20 cellular contexts compared by ENCODE assay signal in the genomic region with DNA sequence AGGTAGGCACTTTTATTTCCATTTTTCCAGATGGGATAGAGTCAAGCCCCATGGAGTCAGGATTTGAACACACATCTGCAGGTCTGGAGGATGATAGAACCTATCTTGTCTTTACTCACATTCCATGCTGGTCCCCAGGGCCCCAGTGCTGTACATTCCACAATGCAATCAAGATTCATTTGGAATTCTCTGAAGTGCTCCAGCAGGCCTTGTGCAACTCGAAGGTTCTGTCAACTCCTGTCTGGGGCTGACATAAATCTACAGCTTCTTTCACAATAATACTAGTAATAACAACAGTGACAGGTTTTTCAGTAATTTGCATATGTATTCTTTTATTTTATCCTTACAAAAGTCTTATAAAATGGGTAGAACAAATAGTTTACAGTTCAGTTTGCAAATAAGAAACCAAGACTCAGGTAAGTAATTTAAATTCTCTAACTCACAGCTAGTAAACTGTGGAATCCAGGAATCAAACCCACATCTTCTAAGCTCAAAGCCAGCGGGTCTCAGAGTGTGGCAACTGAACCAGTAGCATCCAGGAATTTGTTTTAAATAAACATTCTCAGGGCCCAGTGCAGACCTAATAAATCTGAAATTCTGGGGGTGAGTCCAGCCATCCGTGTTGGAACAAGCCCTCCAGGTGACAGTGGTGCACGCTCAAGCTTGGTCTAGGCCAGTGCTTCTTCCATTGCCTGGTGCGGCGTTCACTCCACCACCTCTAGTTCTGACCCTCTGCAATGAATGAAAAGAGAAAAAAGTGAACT.
DNase-seq lines count a peak whose midpoint lies in the region; ATAC-seq and TF ChIP-seq lines count a peak whose summit lies in the region.
"Had no signal": no experiment of that assay in that cellular context is flagged by ENCODE, and none has a peak within 500 bp of the region (broad histone marks: within the 10 kb centered on the region; RNA-seq: fewer than 3 reads in every experiment).

No MANE protein-coding gene starts in this region.

- intact Hi-C loops in mammary epithelial cell (cut with micrococcal nuclease) (loop anchor here (1.0 kb wide), 1 partner anchor 137 kb away; the partner anchor contains the start of gene TNFAIP3), left lung (cut with DNase I) (no loop called here)

- no peak overlapping the region for H3K9ac ChIP-seq in mammary epithelial cell (ENCODE audit: insufficient read depth, low read length)

- H3K27ac Mint-ChIP-seq in HFFc6: no peak overlapping the region
- H3K27ac Mint-ChIP-seq: activated naive CD4-positive, alpha-beta T cell treated with anti-CD3 and anti-CD28 coated beads, Interleukin-2, amount 10 ng/mL, durations not matched to agents 7 days and 5 days; GM23338; naive thymus-derived CD8-positive, alpha-beta T cell; progenitor cell of endocrine pancreas; stimulated activated naive CD8-positive, alpha-beta T cell treated with anti-CD3 and anti-CD28 coated beads, Interleukin-15, Interleukin-2, amounts not matched to agents 100 ng/mL and 50 ng/mL, for 24 hours had no signal

- H3K9me3 Mint-ChIP-seq in HFFc6: no peaks in the 10 kb centered on the region
- H3K9me3 Mint-ChIP-seq: activated naive CD4-positive, alpha-beta T cell treated with anti-CD3 and anti-CD28 coated beads, Interleukin-2, amount 10 ng/mL, durations not matched to agents 7 days and 5 days; GM23338; naive thymus-derived CD8-positive, alpha-beta T cell; stimulated activated naive CD8-positive, alpha-beta T cell treated with anti-CD3 and anti-CD28 coated beads, Interleukin-15, Interleukin-2, amounts not matched to agents 100 ng/mL and 50 ng/mL, for 24 hours had no signal

- H2AFZ ChIP-seq in ACC112 (ENCODE audit: low read length, unreplicated experiment): no peak overlapping the region
- no peak overlapping the region for H2AFZ ChIP-seq in mammary epithelial cell (ENCODE audit: low read depth, low read length)
- H2AFZ ChIP-seq: GM23338 had no signal

- H3K9me3 ChIP-seq in mammary epithelial cell (replicated peaks; ENCODE audit: insufficient read depth, low read length) (no peaks in the 10 kb centered on the region), left lung (no peaks in the 10 kb centered on the region)
- H3K9me3 ChIP-seq: SJSA1, uterus had no signal

- H3K27ac ChIP-seq in ACC112 (ENCODE audit: low read depth, low read length) (peak overlapping the region; percentile 97), mammary epithelial cell (ENCODE audit: insufficient read depth, low read depth, low read length) (peak overlapping the region; percentile 91), left lung (no peak overlapping the region)
- H3K27ac ChIP-seq: uterus had no signal

- no peaks in the 10 kb centered on the region; the same call in 1 of the 2 replicates for H3K27me3 Mint-ChIP-seq in HFFc6 (ENCODE audit: insufficient read depth)

- DNase-seq in HFFc6 (peak; percentile 28), mammary epithelial cell (no peak), left lung (no peak), ecto neural progenitor cell (ENCODE audit: low spot score) (no peak), ACHN (no peak)
- DNase-seq: activated CD4-positive, alpha-beta T cell treated with anti-CD3 and anti-CD28 coated beads, Interleukin-2, amount 50 U/mL, for 1 hour; activated naive CD4-positive, alpha-beta T cell treated with anti-CD3 and anti-CD28 coated beads, Interleukin-2, amount 10 ng/mL, durations not matched to agents 7 days and 5 days; effector CD8-positive, alpha-beta T cell; Kasumi-1; naive thymus-derived CD8-positive, alpha-beta T cell; NCI-H146; T1000; uterus had no signal

- no peaks in the 10 kb centered on the region for H3K36me3 Mint-ChIP-seq in HFFc6 (ENCODE audit: low read depth)
- H3K36me3 Mint-ChIP-seq: activated naive CD4-positive, alpha-beta T cell treated with anti-CD3 and anti-CD28 coated beads, Interleukin-2, amount 10 ng/mL, durations not matched to agents 7 days and 5 days; naive thymus-derived CD8-positive, alpha-beta T cell had no signal

- in situ Hi-C loops in mammary epithelial cell (cut with MboI; ENCODE audit: low sequenced_read_pairs in 2 of 2): no loop called here
- in situ Hi-C loops in ACHN (cut with HindIII; ENCODE audit: low pct_ligation_motif_present, low pct_unique_long_range_greater_than_20kb, low sequenced_read_pairs): no loop called here

- 84% methylated on average over 4 of the region's 6 CpGs for WGBS in mammary epithelial cell (ENCODE audit: low coverage, missing lambda C conversion rate)

- CTCF ChIA-PET in mammary epithelial cell (lab: Charles Lee; ENCODE audit: low non-redundant PET): no interaction called here

- H3K79me2 ChIP-seq in ACC112 (ENCODE audit: control insufficient read depth, insufficient read depth, low read length, unreplicated experiment) (no peaks in the 10 kb centered on the region), mammary epithelial cell (ENCODE audit: insufficient read depth, low read length) (no peaks in the 10 kb centered on the region)

- peak overlapping the region; percentile 57 for H3K4me2 ChIP-seq in mammary epithelial cell (ENCODE audit: insufficient read depth, low read depth, low read length)
- H3K4me2 ChIP-seq: GM23338 had no signal

- H3K4me1 ChIP-seq in ACC112 (ENCODE audit: control insufficient read depth, insufficient read depth, low read length, unreplicated experiment) (peaks cover 70% of the 10 kb centered on the region), mammary epithelial cell (ENCODE audit: insufficient read depth, low read length) (peaks cover 45% of the 10 kb centered on the region), left lung (peaks cover 0 to 70% of the 10 kb centered on the region in 2 donors)
- H3K4me1 ChIP-seq: uterus had no signal

- H3K4me3 ChIP-seq in ACC112 (ENCODE audit: low read depth, low read length) (peak overlapping the region; percentile 49; the same call in 1 of the 2 replicates), mammary epithelial cell (replicated peaks in 1 of 3; ENCODE audit: insufficient read depth in 1 of 3, low read depth in 2 of 3, low read length in 3 of 3) (no peak overlapping the region), left lung (no peak overlapping the region)
- H3K4me3 ChIP-seq: GM23338, SJSA1, uterus had no signal

- H3K4me1 Mint-ChIP-seq in HFFc6 (ENCODE audit: low read depth): peaks cover 26% of the 10 kb centered on the region; the same call in 1 of the 2 replicates
- H3K4me1 Mint-ChIP-seq: activated naive CD4-positive, alpha-beta T cell treated with anti-CD3 and anti-CD28 coated beads, Interleukin-2, amount 10 ng/mL, durations not matched to agents 7 days and 5 days; GM23338 had no signal

- TF ChIP-seq CTCF in HFFc6 (IDR thresholded peaks at IDR 0.05) (no peak), mammary epithelial cell (conservative IDR thresholded peaks at IDR 0.05 in 1 of 2, IDR thresholded peaks at IDR 0.05 in 1 of 2; ENCODE audit: extremely low read depth in 1 of 2, insufficient read depth in 1 of 2, low read depth in 1 of 2, low read length in 2 of 2) (no peak), left lung (IDR thresholded peaks at IDR 0.05) (no peak)

- H3K27me3 ChIP-seq in ACC112 (ENCODE audit: insufficient read depth, low read length) (no peaks in the 10 kb centered on the region), mammary epithelial cell (ENCODE audit: insufficient read depth, low read length) (no peaks in the 10 kb centered on the region), left lung (no peaks in the 10 kb centered on the region)
- H3K27me3 ChIP-seq: SJSA1, uterus had no signal

- H3K36me3 ChIP-seq in ACC112 (ENCODE audit: insufficient read depth, low read length) (no peaks in the 10 kb centered on the region), mammary epithelial cell (ENCODE audit: insufficient read depth, low read length) (no peaks in the 10 kb centered on the region), left lung (no peaks in the 10 kb centered on the region)
- H3K36me3 ChIP-seq: SJSA1, uterus had no signal

- dilution Hi-C loops in mammary epithelial cell (cut with HindIII; ENCODE audit: low sequenced_read_pairs): loop anchor here (5.0 to 10.0 kb wide), 2 partner anchors 75 to 92 kb away; no protein-coding TSS in a partner anchor

- no TSS peak for BruUV-seq in mammary epithelial cell (replicated peaks; lab: Mats Ljungman, UMichigan)

- ATAC-seq in left lung (peak; percentile 20), GM19397 (IDR thresholded peaks at IDR 0.05; ENCODE audit: unreplicated experiment) (no peak), HG02623 (IDR thresholded peaks at IDR 0.05; ENCODE audit: unreplicated experiment) (no peak)
- ATAC-seq: GM23338; naive thymus-derived CD8-positive, alpha-beta T cell had no signal

- no peak overlapping the region for H3K4me3 Mint-ChIP-seq in HFFc6
- H3K4me3 Mint-ChIP-seq: activated naive CD4-positive, alpha-beta T cell treated with anti-CD3 and anti-CD28 coated beads, Interleukin-2, amount 10 ng/mL, durations not matched to agents 7 days and 5 days; GM23338; naive thymus-derived CD8-positive, alpha-beta T cell; stimulated activated naive CD8-positive, alpha-beta T cell treated with anti-CD3 and anti-CD28 coated beads, Interleukin-15, Interleukin-2, amounts not matched to agents 100 ng/mL and 50 ng/mL, for 24 hours had no signal

- H4K20me1 ChIP-seq in mammary epithelial cell (ENCODE audit: insufficient read depth, low read length): no peaks in the 10 kb centered on the region

Comparison
In these comparisons a context has a peak if more than half of its experiments do, and no peak if none do; other contexts are left out.
1. H3K27ac ChIP-seq: peak in ACC112 (single experiment) and mammary epithelial cell (single experiment); none in left lung (0 of 2).